Comparison of ENCODE assay signal across 15 cellular contexts in the genomic region with DNA sequence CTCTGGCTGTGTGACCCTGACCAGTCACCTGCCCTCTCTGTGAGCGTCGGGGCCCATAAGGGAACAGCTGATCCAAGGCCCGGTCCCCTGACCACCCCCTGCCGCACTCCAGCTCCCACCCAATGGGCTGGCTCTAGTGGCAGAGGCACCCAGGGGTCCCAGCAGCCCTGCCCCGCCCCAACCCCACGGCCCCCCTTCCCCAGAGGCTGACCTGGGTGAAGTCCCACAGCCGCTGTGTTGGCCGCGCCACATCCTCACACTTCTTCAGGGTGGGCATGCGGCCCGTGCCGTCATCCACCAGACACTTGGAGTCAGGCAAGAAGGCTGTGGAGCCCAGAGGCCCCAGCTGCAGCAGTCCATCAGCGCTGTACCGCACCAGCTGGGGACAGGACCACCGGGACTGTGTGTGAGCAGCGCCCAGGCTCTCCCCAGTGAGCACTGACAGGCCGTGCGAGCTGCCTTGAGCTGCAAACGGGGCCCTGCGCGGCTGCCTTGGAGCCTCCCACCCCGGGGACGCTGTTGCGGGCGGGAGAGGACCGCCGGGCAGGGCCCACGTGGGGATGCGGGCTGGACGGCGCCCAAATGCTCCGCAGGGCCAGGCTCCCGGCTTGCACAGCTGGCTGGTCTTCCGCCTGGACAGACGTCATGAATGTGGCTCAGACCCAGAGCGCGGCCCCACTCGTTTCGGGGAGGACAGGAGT.
"Had no signal": no experiment of that assay in that cellular context is flagged by ENCODE, and none has a peak within 500 bp of the region (broad histone marks: within the 10 kb centered on the region; RNA-seq: fewer than 3 reads in every experiment).

No MANE protein-coding gene starts in this region.

- DNase-seq: activated CD4-positive, alpha-beta T cell treated with anti-CD3 and anti-CD28 coated beads, Interleukin-2, amount 10 ng/mL, durations not matched to agents 7 days and 5 days; activated CD8-positive, alpha-beta memory T cell treated with anti-CD3 and anti-CD28 coated beads, Interleukin-2, amount 50 U/mL, for 48 hours; activated naive CD8-positive, alpha-beta T cell treated with anti-CD3 and anti-CD28 coated beads for 36 hours; brain microvascular endothelial cell; cerebellar nuclear complex; effector CD8-positive, alpha-beta T cell; esophagus squamous epithelium; foreskin melanocyte; mesendoderm; stimulated activated CD4-positive, alpha-beta T cell treated with anti-CD3 and anti-CD28 coated beads, Interleukin-2, amount 100 ng/mL, for 48 hours; stimulated activated naive B cell treated with anti-CD40 and anti-IgM and Interleukin-4, amounts not matched to agents 10 μg/mL and 1 μg/mL and 100 μg/mL, for 72 hours; T-helper 9 cell; trophoblast cell had no signal

- H3K4me1 Mint-ChIP-seq: activated CD4-positive, alpha-beta T cell treated with anti-CD3 and anti-CD28 coated beads, Interleukin-2, amount 10 ng/mL, durations not matched to agents 7 days and 5 days; activated naive CD8-positive, alpha-beta T cell treated with anti-CD3 and anti-CD28 coated beads for 36 hours; stimulated activated naive B cell treated with anti-CD40 and anti-IgM and Interleukin-4, amounts not matched to agents 10 μg/mL and 1 μg/mL and 100 μg/mL, for 72 hours had no signal

- H3K4me3 ChIP-seq: esophagus squamous epithelium, SK-N-MC had no signal

- ATAC-seq: left lobe of liver; stimulated activated naive B cell treated with anti-CD40 and anti-IgM and Interleukin-4, amounts not matched to agents 10 μg/mL and 1 μg/mL and 100 μg/mL, for 72 hours had no signal

- H3K27ac Mint-ChIP-seq: activated CD4-positive, alpha-beta T cell treated with anti-CD3 and anti-CD28 coated beads, Interleukin-2, amount 10 ng/mL, durations not matched to agents 7 days and 5 days; activated naive CD8-positive, alpha-beta T cell treated with anti-CD3 and anti-CD28 coated beads for 36 hours; stimulated activated naive B cell treated with anti-CD40 and anti-IgM and Interleukin-4, amounts not matched to agents 10 μg/mL and 1 μg/mL and 100 μg/mL, for 72 hours had no signal

- H3K36me3 ChIP-seq: brain microvascular endothelial cell, esophagus squamous epithelium had no signal

- H3K27me3 Mint-ChIP-seq: activated CD4-positive, alpha-beta T cell treated with anti-CD3 and anti-CD28 coated beads, Interleukin-2, amount 10 ng/mL, durations not matched to agents 7 days and 5 days had no signal

- H3K4me3 Mint-ChIP-seq: activated CD4-positive, alpha-beta T cell treated with anti-CD3 and anti-CD28 coated beads, Interleukin-2, amount 10 ng/mL, durations not matched to agents 7 days and 5 days; activated naive CD8-positive, alpha-beta T cell treated with anti-CD3 and anti-CD28 coated beads for 36 hours; stimulated activated naive B cell treated with anti-CD40 and anti-IgM and Interleukin-4, amounts not matched to agents 10 μg/mL and 1 μg/mL and 100 μg/mL, for 72 hours had no signal

- H3K27ac ChIP-seq: brain microvascular endothelial cell, esophagus squamous epithelium, SK-N-MC had no signal
